11 cellular contexts compared by ENCODE assay signal in the genomic region with DNA sequence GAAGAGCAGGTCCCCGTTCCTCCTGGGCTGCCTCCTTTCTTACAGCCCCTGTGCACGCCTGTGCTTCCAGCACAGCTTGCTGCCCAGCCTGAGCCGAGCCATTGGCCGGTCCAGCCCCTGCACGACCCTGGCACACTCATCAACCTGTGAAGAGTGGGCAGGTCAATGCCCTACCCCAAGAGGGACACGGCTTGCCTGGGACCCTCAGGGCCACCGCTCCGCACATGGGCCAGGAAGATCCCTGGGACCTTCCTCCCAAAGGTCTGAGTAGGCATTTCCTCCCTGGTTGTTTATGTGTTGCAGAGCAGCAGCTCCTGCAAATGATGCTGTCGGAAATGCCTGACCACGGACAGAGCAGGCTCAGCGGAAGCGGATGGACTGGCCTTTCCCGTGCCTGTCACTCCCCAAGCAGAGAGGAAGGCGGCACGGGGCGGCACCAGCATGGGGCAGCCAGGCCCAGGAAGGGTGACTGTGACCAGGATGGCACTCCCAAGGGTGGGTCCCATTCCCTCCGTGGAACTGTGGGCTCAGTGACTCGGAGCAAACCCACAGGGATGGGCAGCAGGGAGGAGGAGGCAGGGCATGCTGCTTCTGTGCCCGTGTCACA.
DNase-seq lines count a peak whose midpoint lies in the region; ATAC-seq, FAIRE-seq and TF ChIP-seq lines count a peak whose summit lies in the region.
"Had no signal": no experiment of that assay in that cellular context is flagged by ENCODE, and none has a peak within 500 bp of the region (broad histone marks: within the 10 kb centered on the region; RNA-seq: fewer than 3 reads in every experiment).

No MANE protein-coding gene starts in this region.

- H3K4me1 ChIP-seq in HepG2 (ENCODE audit: insufficient read depth, low read length), result peaks cover 10% of the 10 kb centered on the region
- peaks cover 30 to 75% (median 62%) of the 10 kb centered on the region in 3 donors for H3K4me1 ChIP-seq in skeletal muscle tissue (ENCODE audit: control insufficient read depth in 3 of 3, insufficient read depth in 3 of 3, low read length in 3 of 3)

- no peak for FAIRE-seq in HepG2 (lab: Jason Lieb, UNC)

- in situ Hi-C loops in HepG2 (cut with HindIII; ENCODE audit: extremely low pct_ligation_motif_present, low pct_unique_long_range_greater_than_20kb), result no loop called here

- H3K79me2 ChIP-seq in HepG2 (ENCODE audit: insufficient read depth, low read length), result no peaks in the 10 kb centered on the region

- intact Hi-C loops in HepG2 (cut with micrococcal nuclease; ENCODE audit: unreplicated experiment), result no loop called here

- TF ChIP-seq CTCF in coronary artery (IDR thresholded peaks at IDR 0.05) (no peak), HepG2 (CRISPR knock-in tag; IDR thresholded peaks at IDR 0.05) (no peak)

- H3K36me3 ChIP-seq in HepG2 (replicated peaks in 1 of 2; ENCODE audit: control insufficient read depth in 1 of 2, insufficient read depth in 2 of 2, low read length in 2 of 2) (peaks cover 39 to 82% of the 10 kb centered on the region in 2 experiments), skeletal muscle tissue (ENCODE audit: control insufficient read depth in 3 of 3, insufficient read depth in 3 of 3, low read length in 3 of 3) (peaks cover 0 to 6% (median 0%) of the 10 kb centered on the region in 3 donors)

- peak overlapping the region; percentile 67 to 89 for H3K27ac ChIP-seq in coronary artery
- H3K27ac ChIP-seq in HepG2 (ENCODE audit: extremely low read length, insufficient read depth, low read length), result no peak overlapping the region
- peak overlapping the region; percentile 77 for H3K27ac ChIP-seq in skeletal muscle tissue (ENCODE audit: low read depth, low read length)

- TF ChIP-seq POLR2A in HepG2 (IDR thresholded peaks at IDR 0.05; ENCODE audit: insufficient read depth in 1 of 2, low read depth in 2 of 2, low read length in 2 of 2), result no peak

- POLR2A ChIA-PET in HepG2 (lab: Yijun Ruan, JAX), result no interaction called here

- TF ChIP-seq EP300 in HepG2 (IDR thresholded peaks at IDR 0.05; ENCODE audit: low read depth in 2 of 2, low read length in 2 of 2) (no peak), HepG2 (CRISPR knock-in tag; IDR thresholded peaks at IDR 0.05; ENCODE audit: borderline replicate concordance) (no peak)

- no TSS peak for BruUV-seq in HepG2 (replicated peaks; lab: Mats Ljungman, UMichigan)

- H3K27me3 ChIP-seq in HepG2 (ENCODE audit: control insufficient read depth in 1 of 2, insufficient read depth in 2 of 2, low read length in 2 of 2), result no peaks in the 10 kb centered on the region
- no peaks in the 10 kb centered on the region for H3K27me3 ChIP-seq in skeletal muscle tissue (ENCODE audit: control insufficient read depth in 3 of 3, insufficient read depth in 3 of 3, low read length in 3 of 3)

- DNase-seq in ELR (ENCODE audit: low read depth) (peak; percentile 41), coronary artery (ENCODE audit: low spot score) (peak; percentile 62), HepG2 (ENCODE audit: low spot score) (no peak), 8988T (no peak), T1000 (lab: John Stamatoyannopoulos, UW) (no peak)
- DNase-seq: activated T-cell treated with anti-CD3 and anti-CD28 coated beads for 4 hours, C1 segment of cervical spinal cord, RPMI8226 had no signal

- ATAC-seq in HepG2, result no peak
- no peak for ATAC-seq in SK-N-SH treated with all-trans-retinoic acid at 6 μM for 48 hours
- ATAC-seq in HG02981 (IDR thresholded peaks at IDR 0.05; ENCODE audit: unreplicated experiment), result no peak

- H3K9ac ChIP-seq in HepG2 (ENCODE audit: insufficient read depth, low read depth, low read length) (no peak overlapping the region), skeletal muscle tissue (ENCODE audit: low read depth in 1 of 3, low read length in 3 of 3) (peak overlapping the region in 1 of 3 donors; percentile 69)

- H3K4me3 ChIP-seq in coronary artery, result no peak overlapping the region
- no peak overlapping the region for H3K4me3 ChIP-seq in HepG2 (replicated peaks in 1 of 3; ENCODE audit: insufficient read depth in 1 of 3, low read depth in 2 of 3, low read length in 3 of 3)
- peak overlapping the region in 1 of 3 donors; percentile 29 for H3K4me3 ChIP-seq in skeletal muscle tissue (ENCODE audit: low read length in 3 of 3)

- H3K4me2 ChIP-seq in HepG2 (ENCODE audit: low read depth, low read length), result no peak overlapping the region

- peaks cover 10% of the 10 kb centered on the region for H4K20me1 ChIP-seq in HepG2 (ENCODE audit: insufficient read depth, low read length)

- H3K9me3 ChIP-seq in HepG2 (ENCODE audit: low read length), result no peaks in the 10 kb centered on the region
- no peaks in the 10 kb centered on the region for H3K9me3 ChIP-seq in skeletal muscle tissue (ENCODE audit: control insufficient read depth in 3 of 3, low read length in 3 of 3)

- 94% methylated on average over 14 of the region's 19 CpGs for WGBS in HepG2 (ENCODE audit: low lambda C conversion rate)

- no peak overlapping the region for H2AFZ ChIP-seq in HepG2 (ENCODE audit: low read length)

- TF ChIP-seq RAD21 in HepG2 (CRISPR knock-in tag; IDR thresholded peaks at IDR 0.05), result no peak

- CTCF ChIA-PET in HepG2 (lab: Yijun Ruan, JAX; ENCODE audit: low intra/inter-chr PET ratio, low total read pairs), result no interaction called here

TF ChIP-seq in HepG2, 621 proteins besides CTCF, POLR2A, EP300 and RAD21:
- peak; percentile 43 for TF ChIP-seq AGO2 (optimal IDR thresholded peaks at IDR 0.05; ENCODE audit: low read depth, low read length)
- TF ChIP-seq, protein P1, sequence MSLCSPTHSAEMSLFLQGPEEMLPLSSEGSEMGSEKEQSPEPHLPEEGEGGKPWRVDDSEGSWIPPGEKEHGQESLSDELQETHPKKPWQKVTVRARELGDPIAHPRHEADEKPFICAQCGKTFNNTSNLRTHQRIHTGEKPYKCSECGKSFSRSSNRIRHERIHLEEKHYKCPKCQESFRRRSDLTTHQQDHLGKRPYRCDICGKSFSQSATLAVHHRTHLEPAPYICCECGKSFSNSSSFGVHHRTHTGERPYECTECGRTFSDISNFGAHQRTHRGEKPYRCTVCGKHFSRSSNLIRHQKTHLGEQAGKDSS (CRISPR knock-in tag; IDR thresholded peaks at IDR 0.05; ENCODE audit: borderline replicate concordance, low read depth), result no peak

TF ChIP-seq in SK-N-SH treated with all-trans-retinoic acid at 6 μM for 48 hours, 23 proteins besides CTCF, POLR2A, EP300 and RAD21 (continues in another document):
- TF ChIP-seq ZFP3 (CRISPR knock-in tag; IDR thresholded peaks at IDR 0.05) (no peak), BACH2 (CRISPR knock-in tag; IDR thresholded peaks at IDR 0.05; ENCODE audit: borderline replicate concordance) (no peak), ARNTL (CRISPR knock-in tag; IDR thresholded peaks at IDR 0.05; ENCODE audit: borderline replicate concordance, low read depth) (no peak), GLIS3 (CRISPR knock-in tag; IDR thresholded peaks at IDR 0.05) (no peak), ZNF70 (CRISPR knock-in tag; IDR thresholded peaks at IDR 0.05) (no peak), ZFP30 (CRISPR knock-in tag; IDR thresholded peaks at IDR 0.05) (no peak)
- TF ChIP-seq, protein P2, sequence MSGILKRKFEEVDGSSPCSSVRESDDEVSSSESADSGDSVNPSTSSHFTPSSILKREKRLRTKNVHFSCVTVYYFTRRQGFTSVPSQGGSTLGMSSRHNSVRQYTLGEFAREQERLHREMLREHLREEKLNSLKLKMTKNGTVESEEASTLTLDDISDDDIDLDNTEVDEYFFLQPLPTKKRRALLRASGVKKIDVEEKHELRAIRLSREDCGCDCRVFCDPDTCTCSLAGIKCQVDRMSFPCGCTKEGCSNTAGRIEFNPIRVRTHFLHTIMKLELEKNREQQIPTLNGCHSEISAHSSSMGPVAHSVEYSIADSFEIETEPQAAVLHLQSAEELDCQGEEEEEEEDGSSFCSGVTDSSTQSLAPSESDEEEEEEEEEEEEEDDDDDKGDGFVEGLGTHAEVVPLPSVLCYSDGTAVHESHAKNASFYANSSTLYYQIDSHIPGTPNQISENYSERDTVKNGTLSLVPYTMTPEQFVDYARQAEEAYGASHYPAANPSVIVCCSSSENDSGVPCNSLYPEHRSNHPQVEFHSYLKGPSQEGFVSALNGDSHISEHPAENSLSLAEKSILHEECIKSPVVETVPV (CRISPR knock-in tag; IDR thresholded peaks at IDR 0.05), result no peak
- TF ChIP-seq, protein P3, sequence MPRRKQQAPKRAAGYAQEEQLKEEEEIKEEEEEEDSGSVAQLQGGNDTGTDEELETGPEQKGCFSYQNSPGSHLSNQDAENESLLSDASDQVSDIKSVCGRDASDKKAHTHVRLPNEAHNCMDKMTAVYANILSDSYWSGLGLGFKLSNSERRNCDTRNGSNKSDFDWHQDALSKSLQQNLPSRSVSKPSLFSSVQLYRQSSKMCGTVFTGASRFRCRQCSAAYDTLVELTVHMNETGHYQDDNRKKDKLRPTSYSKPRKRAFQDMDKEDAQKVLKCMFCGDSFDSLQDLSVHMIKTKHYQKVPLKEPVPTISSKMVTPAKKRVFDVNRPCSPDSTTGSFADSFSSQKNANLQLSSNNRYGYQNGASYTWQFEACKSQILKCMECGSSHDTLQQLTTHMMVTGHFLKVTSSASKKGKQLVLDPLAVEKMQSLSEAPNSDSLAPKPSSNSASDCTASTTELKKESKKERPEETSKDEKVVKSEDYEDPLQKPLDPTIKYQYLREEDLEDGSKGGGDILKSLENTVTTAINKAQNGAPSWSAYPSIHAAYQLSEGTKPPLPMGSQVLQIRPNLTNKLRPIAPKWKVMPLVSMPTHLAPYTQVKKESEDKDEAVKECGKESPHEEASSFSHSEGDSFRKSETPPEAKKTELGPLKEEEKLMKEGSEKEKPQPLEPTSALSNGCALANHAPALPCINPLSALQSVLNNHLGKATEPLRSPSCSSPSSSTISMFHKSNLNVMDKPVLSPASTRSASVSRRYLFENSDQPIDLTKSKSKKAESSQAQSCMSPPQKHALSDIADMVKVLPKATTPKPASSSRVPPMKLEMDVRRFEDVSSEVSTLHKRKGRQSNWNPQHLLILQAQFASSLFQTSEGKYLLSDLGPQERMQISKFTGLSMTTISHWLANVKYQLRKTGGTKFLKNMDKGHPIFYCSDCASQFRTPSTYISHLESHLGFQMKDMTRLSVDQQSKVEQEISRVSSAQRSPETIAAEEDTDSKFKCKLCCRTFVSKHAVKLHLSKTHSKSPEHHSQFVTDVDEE (CRISPR knock-in tag; IDR thresholded peaks at IDR 0.05), result no peak

Comparison
In these comparisons a context has a peak if more than half of its experiments do, and no peak if none do; other contexts are left out.
1. DNase-seq: peak in ELR (single experiment) and coronary artery (single experiment); none in HepG2 (single experiment), 8988T (single experiment) and T1000 (single experiment).